7 cellular contexts compared by ENCODE assay signal in genomic region chr3:50154476-50154839, GRCh38. TPM values are rescaled to one million over a fixed set of nuclear protein-coding genes. Genes with fewer than 3 reads are reported as not detected.
DNase-seq lines count a peak whose midpoint lies in the region; ATAC-seq and TF ChIP-seq lines count a peak whose summit lies in the region.

No MANE protein-coding gene starts in this region.

- DNase-seq in GM13976 (ENCODE audit: low spot score) = peak; percentile 70
- DNase-seq in H7 = peak; percentile 90
- DNase-seq in SK-N-DZ (ENCODE audit: low spot score) = peak; percentile 25
- DNase-seq in Right ventricle myocardium superior = no peak
- no peak for DNase-seq in gastrocnemius medialis
- no peak for DNase-seq in A172 (ENCODE audit: low spot score)
- no peak for DNase-seq in COLO668 (lab: John Stamatoyannopoulos, UW; ENCODE audit: unreplicated experiment)

- ATAC-seq in Right ventricle myocardium superior (ENCODE audit: poor library complexity) = peak; percentile 51
- ATAC-seq in gastrocnemius medialis = peak; percentile 31 to 50

- in situ Hi-C loops in GM13976 (cut with MboI; ENCODE audit: low sequenced_read_pairs, unreplicated experiment) (no loop called here), gastrocnemius medialis (cut with MboI; ENCODE audit: low sequenced_read_pairs in 4 of 4) (no loop called here)

- TF ChIP-seq CTCF in GM13976 (IDR thresholded peaks at IDR 0.05; ENCODE audit: borderline replicate concordance, control extremely low read depth, extremely low read depth, insufficient read depth, missing control alignments) (peak; percentile 31), gastrocnemius medialis (IDR thresholded peaks at IDR 0.05 in 4 of 5, conservative IDR thresholded peaks at IDR 0.05 in 1 of 5) (peak in 3 of 5 experiments; percentile 23 to 25 (median 24))

- peaks cover 4% of the 10 kb centered on the region; the same call in 1 of the 2 replicates for H3K36me3 ChIP-seq in H7 (replicated peaks; ENCODE audit: control insufficient read depth, insufficient read depth, low read length)
- H3K36me3 ChIP-seq in gastrocnemius medialis = no peaks in the 10 kb centered on the region

- H3K27me3 ChIP-seq in H7 (ENCODE audit: control insufficient read depth, insufficient read depth, low read length) (peaks cover 17% of the 10 kb centered on the region), gastrocnemius medialis (no peaks in the 10 kb centered on the region)

- H3K27ac ChIP-seq in gastrocnemius medialis = peak overlapping the region; percentile 24 to 82 (median 72)

- no peak for TF ChIP-seq POLR2A in gastrocnemius medialis (IDR thresholded peaks at IDR 0.05)

- H3K4me3 ChIP-seq in H7 (ENCODE audit: insufficient read depth, low read depth, low read length) (peak overlapping the region; percentile 50), gastrocnemius medialis (peak overlapping the region; percentile 57 to 73 (median 62))

- intact Hi-C loops in Right ventricle myocardium superior (cut with DNase I) = no loop called here
- intact Hi-C loops in gastrocnemius medialis (cut with DNase I; ENCODE audit: low total_unique reads) = loop anchor here (2.0 kb wide), 1 partner anchor 34 kb away; no protein-coding TSS in a partner anchor

- no peaks in the 10 kb centered on the region for H3K9me3 ChIP-seq in gastrocnemius medialis

- peaks cover 14 to 18% of the 10 kb centered on the region in 2 donors for H3K4me1 ChIP-seq in gastrocnemius medialis

RNA-seq across cellular contexts. Expression of gene SEMA3F, which starts 0.7 kb away (rescaled TPM):
- total RNA-seq in H7 (2014; rRNA removed; shearing (Covaris generic)) = 40.5 and 44.5 TPM in 2 replicates
- 9.8 and 12.1 TPM in 2 replicates for polyA plus RNA-seq in SK-N-DZ (2014; cell fraction: cytosol; rRNA removed)
- 17.6 and 21.8 TPM in 2 replicates for polyA plus RNA-seq in SK-N-DZ (2014; cell fraction: nucleus; rRNA removed)
- total RNA-seq in Right ventricle myocardium superior (10.8 TPM), gastrocnemius medialis (10 to 100 TPM in 1 of 4 donors, 1 to 10 TPM in 3; 5.2 to 40.1 (median 7.5) TPM)
- total RNA-seq in A172 (2014; rRNA removed; shearing (Covaris generic)) = 3.5 and 11.1 TPM in 2 replicates

RNA-seq across cellular contexts. Expression of gene GNAT1, which starts 37.0 kb away (rescaled TPM):
- not detected in 2 replicates for total RNA-seq in H7 (2014; rRNA removed; shearing (Covaris generic))
- 0.20 TPM in 1 of 2 replicates, not detected in the other for polyA plus RNA-seq in SK-N-DZ (2014; cell fraction: cytosol; rRNA removed)
- not detected in 2 replicates for polyA plus RNA-seq in SK-N-DZ (2014; cell fraction: nucleus; rRNA removed)
- not detected for total RNA-seq in Right ventricle myocardium superior
- not detected for total RNA-seq in gastrocnemius medialis
- not detected in 2 replicates for total RNA-seq in A172 (2014; rRNA removed; shearing (Covaris generic))

RNA-seq across cellular contexts. Expression of gene SLC38A3, which starts 50.6 kb away (rescaled TPM):
- total RNA-seq in H7 (2014; rRNA removed; shearing (Covaris generic)) = 0.21 and 0.22 TPM in 2 replicates
- 0.03 and 0.39 TPM in 2 replicates for polyA plus RNA-seq in SK-N-DZ (2014; cell fraction: cytosol; rRNA removed)
- 0.22 and 1.5 TPM in 2 replicates for polyA plus RNA-seq in SK-N-DZ (2014; cell fraction: nucleus; rRNA removed)
- total RNA-seq in Right ventricle myocardium superior (10.6 TPM), gastrocnemius medialis (1 to 10 TPM; 1.9 to 8.9 (median 5.0) TPM)
- 0.74 TPM in 1 of 2 replicates, not detected in the other for total RNA-seq in A172 (2014; rRNA removed; shearing (Covaris generic))

Comparison
In these comparisons a context has a peak if more than half of its experiments do, and no peak if none do; other contexts are left out.
1. DNase-seq: peak in GM13976 (single experiment), H7 (single experiment) and SK-N-DZ (single experiment); none in Right ventricle myocardium superior (single experiment), gastrocnemius medialis (0 of 2), A172 (single experiment) and COLO668 (single experiment).